In the genomic region with DNA sequence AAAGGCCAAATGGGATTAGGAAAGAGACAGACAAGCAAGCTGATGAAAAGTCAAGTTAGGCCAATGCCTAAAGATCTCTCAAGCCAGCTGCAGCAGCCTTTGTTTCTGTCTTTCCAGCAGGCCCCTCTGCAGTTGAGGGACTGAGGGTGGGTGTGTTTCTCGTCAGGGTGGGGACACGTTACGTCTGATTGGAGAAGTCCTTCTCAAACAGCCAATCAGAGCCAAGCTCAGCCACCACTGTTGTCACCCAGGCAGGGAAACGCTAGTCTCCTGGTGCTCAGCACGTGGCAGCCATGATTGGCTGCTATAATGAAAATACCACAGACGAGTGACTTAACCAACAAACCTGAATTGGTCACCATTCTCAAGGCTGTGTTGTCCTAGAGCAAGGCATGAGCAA, we compare ENCODE assay signal across 26 cellular contexts.
"Had no signal": no experiment of that assay in that cellular context is flagged by ENCODE, and none has a peak within 500 bp of the region (broad histone marks: within the 10 kb centered on the region; RNA-seq: fewer than 3 reads in every experiment).

No MANE protein-coding gene starts in this region.

- H3K4me1 Mint-ChIP-seq: naive B cell; stimulated activated effector memory CD8-positive, alpha-beta T cell treated with anti-CD3 and anti-CD28 coated beads, Interleukin-12 subunit alpha, Interleukin-12 subunit beta, amount 100 ng/mL, for 72 hours had no signal

- H3K9me3 ChIP-seq: gastrocnemius medialis, mucosa of descending colon, psoas muscle, sigmoid colon, stomach, thyroid gland, vagina had no signal

- H3K9me3 Mint-ChIP-seq: memory B cell; mesothelial cell of epicardium; nephron; stimulated activated effector memory CD8-positive, alpha-beta T cell treated with anti-CD3 and anti-CD28 coated beads, Interleukin-12 subunit alpha, Interleukin-12 subunit beta, amount 100 ng/mL, for 72 hours had no signal

- H3K4me3 Mint-ChIP-seq: memory B cell; mesothelial cell of epicardium; naive B cell; nephron; stimulated activated effector memory CD8-positive, alpha-beta T cell treated with anti-CD3 and anti-CD28 coated beads, Interleukin-12 subunit alpha, Interleukin-12 subunit beta, amount 100 ng/mL, for 72 hours had no signal

- H3K4me3 ChIP-seq: coronary artery, gastrocnemius medialis, lung, mucosa of descending colon, psoas muscle, sigmoid colon, stomach, thyroid gland, vagina had no signal

- DNase-seq: dermis blood vessel endothelial cell; effector memory CD4-positive, alpha-beta T cell; foreskin fibroblast; gastrocnemius medialis; head of caudate nucleus; kidney; mucosa of descending colon; naive B cell; nucleus accumbens; psoas muscle; right cardiac atrium; sigmoid colon; stimulated activated CD4-positive, alpha-beta T cell treated with anti-CD3 and anti-CD28 coated beads, Interleukin-2, amount 100 ng/mL, for 24 hours; stimulated activated CD4-positive, alpha-beta T cell treated with anti-CD3 and anti-CD28 coated beads, Interleukin-4, amount 100 ng/mL, for 24 hours; stimulated activated naive CD4-positive, alpha-beta T cell treated with Interleukin-2 at 50 U/mL for 16 hours; stomach; thyroid gland; trophoblast cell had no signal

- H3K27me3 ChIP-seq: gastrocnemius medialis, sigmoid colon, stomach, thyroid gland, vagina had no signal

- H3K36me3 ChIP-seq: gastrocnemius medialis, sigmoid colon, stomach, thyroid gland, vagina had no signal

- H3K4me1 ChIP-seq: gastrocnemius medialis, psoas muscle, sigmoid colon, stomach, thyroid gland, vagina had no signal

- H3K36me3 Mint-ChIP-seq: memory B cell; mesothelial cell of epicardium; naive B cell; stimulated activated effector memory CD8-positive, alpha-beta T cell treated with anti-CD3 and anti-CD28 coated beads, Interleukin-12 subunit alpha, Interleukin-12 subunit beta, amount 100 ng/mL, for 72 hours had no signal

- ATAC-seq: gastrocnemius medialis; left lobe of liver; mucosa of descending colon; psoas muscle; right cardiac atrium; stimulated activated effector memory CD8-positive, alpha-beta T cell treated with anti-CD3 and anti-CD28 coated beads, Interleukin-12 subunit alpha, Interleukin-12 subunit beta, amount 100 ng/mL, for 72 hours had no signal

- H3K27ac Mint-ChIP-seq: memory B cell; mesothelial cell of epicardium; naive B cell; nephron; stimulated activated effector memory CD8-positive, alpha-beta T cell treated with anti-CD3 and anti-CD28 coated beads, Interleukin-12 subunit alpha, Interleukin-12 subunit beta, amount 100 ng/mL, for 72 hours had no signal

- H3K27ac ChIP-seq: coronary artery, gastrocnemius medialis, psoas muscle, sigmoid colon, stomach, thyroid gland, vagina had no signal
